In genomic region chr3:30626443-30627181, GRCh38 we compare ENCODE assay signal across 9 cellular contexts. TPM values are rescaled to one million over a fixed set of nuclear protein-coding genes. Genes with fewer than 3 reads are reported as not detected.
DNase-seq lines count a peak whose midpoint lies in the region; ATAC-seq and TF ChIP-seq lines count a peak whose summit lies in the region.
"Had no signal": no experiment of that assay in that cellular context is flagged by ENCODE, and none has a peak within 500 bp of the region (broad histone marks: within the 10 kb centered on the region; RNA-seq: fewer than 3 reads in every experiment).

No MANE protein-coding gene starts in this region.

- H3K27me3 ChIP-seq in SJSA1 (replicated peaks): no peaks in the 10 kb centered on the region

- peak; percentile 71 for DNase-seq in Daoy (ENCODE audit: low read depth)
- no peak for DNase-seq in SJSA1 (ENCODE audit: low read depth in 1 of 2, low spot score in 2 of 2)
- peak; percentile 96 for DNase-seq in retinal pigment epithelial cell (ENCODE audit: low read depth)
- DNase-seq in activated CD4-positive, CD25-positive, alpha-beta regulatory T cell treated with anti-CD3 and anti-CD28 coated beads, Interleukin-2, amount 50 U/mL, for 72 hours: no peak
- no peak for DNase-seq in 8988T
- no peak for DNase-seq in mesenteric fat pad (ENCODE audit: low spot score)
- no peak for DNase-seq in GOT3 (lab: John Stamatoyannopoulos, UW)
- DNase-seq: activated CD8-positive, alpha-beta memory T cell treated with anti-CD3 and anti-CD28 coated beads, Interleukin-2, amount 50 U/mL, for 4 hours had no signal

- H3K4me3 ChIP-seq in SJSA1 (no peak overlapping the region), retinal pigment epithelial cell (ENCODE audit: low read length) (no peak overlapping the region)

- H3K27ac ChIP-seq in SJSA1: peak overlapping the region; percentile 22; the same call in 1 of the 2 replicates

- TF ChIP-seq CTCF in retinal pigment epithelial cell (conservative IDR thresholded peaks at IDR 0.05; ENCODE audit: low read depth, low read length): no peak

- H3K4me1 ChIP-seq in SJSA1 (replicated peaks): peaks cover 37% of the 10 kb centered on the region

- peak; percentile 66 for ATAC-seq in esophagus mucosa

- no peaks in the 10 kb centered on the region for H3K9me3 ChIP-seq in SJSA1 (replicated peaks)

- H3K36me3 ChIP-seq in SJSA1: peaks cover 46% of the 10 kb centered on the region

RNA-seq across cellular contexts. Expression of gene TGFBR2, which starts 20.2 kb away (rescaled TPM):
- total RNA-seq in Daoy (2014; rRNA removed; shearing (Covaris generic)): 5.7 and 6.8 TPM in 2 replicates
- 30.6 and 44.6 TPM in 2 replicates for total RNA-seq in SJSA1 (2014; rRNA removed; shearing (Covaris generic))
- 14.6 TPM for total RNA-seq in esophagus mucosa
- total RNA-seq in mesenteric fat pad: 372 TPM

Comparison
In these comparisons a context has a peak if more than half of its experiments do, and no peak if none do; other contexts are left out.
1. DNase-seq: peak in Daoy (single experiment) and retinal pigment epithelial cell (single experiment); none in SJSA1 (0 of 2), activated CD4-positive, CD25-positive, alpha-beta regulatory T cell treated with anti-CD3 and anti-CD28 coated beads, Interleukin-2, amount 50 U/mL, for 72 hours (single experiment), 8988T (single experiment), mesenteric fat pad (single experiment) and GOT3 (single experiment).